In the genomic region with DNA sequence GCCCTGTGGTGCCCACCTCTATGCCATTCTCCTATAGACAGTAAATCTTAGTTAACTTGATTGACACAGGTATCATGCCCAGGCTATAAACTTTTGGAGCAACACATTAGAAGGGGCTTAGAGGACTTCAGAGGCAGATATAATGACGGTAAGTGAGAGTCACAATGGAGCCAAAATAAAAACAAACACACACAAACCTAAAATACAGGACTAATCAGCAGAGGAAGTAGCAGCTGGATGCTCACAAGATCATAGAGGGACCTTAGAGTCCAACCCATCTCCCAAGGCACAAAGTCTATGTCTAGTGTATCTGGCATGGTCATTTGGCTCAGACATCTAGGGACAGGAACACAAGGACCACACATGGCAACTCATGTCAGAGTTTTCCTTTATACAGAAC, we compare ENCODE assay signal across 30 cellular contexts. TPM values are rescaled to one million over a fixed set of nuclear protein-coding genes. Genes with fewer than 3 reads are reported as not detected.
"Had no signal": no experiment of that assay in that cellular context is flagged by ENCODE, and none has a peak within 500 bp of the region (broad histone marks: within the 10 kb centered on the region; RNA-seq: fewer than 3 reads in every experiment).

No MANE protein-coding gene starts in this region.

- DNase-seq: colonic mucosa; effector CD8-positive, alpha-beta T cell; endodermal cell; foreskin fibroblast; gastrocnemius medialis; head of caudate nucleus; kidney; left lung; mesenchymal stem cell; midbrain; naive thymus-derived CD4-positive, alpha-beta T cell; stimulated activated CD4-positive, alpha-beta T cell treated with anti-CD3 and anti-CD28 coated beads, Interleukin-12 subunit alpha, Interleukin-12 subunit beta, amount 100 ng/mL, for 4 hours; stimulated activated CD4-positive, alpha-beta T cell treated with anti-CD3 and anti-CD28 coated beads, Interleukin-1b, Interleukin-23, amount 100 ng/mL, for 48 hours; stimulated activated CD4-positive, alpha-beta T cell treated with anti-CD3 and anti-CD28 coated beads, Interleukin-4, amount 100 ng/mL, for 1 hour; stimulated activated CD8-positive, alpha-beta memory T cell treated with anti-CD3 and anti-CD28 coated beads, Interleukin-4, amount 100 ng/mL, for 48 hours; stimulated activated naive CD4-positive, alpha-beta T cell; stimulated activated naive CD8-positive, alpha-beta T cell treated with anti-CD3 and anti-CD28 coated beads, Interleukin-15, amount 100 ng/mL, for 72 hours; upper lobe of left lung had no signal

- H3K9me3 ChIP-seq: colonic mucosa, gastrocnemius medialis, left lung, suprapubic skin, upper lobe of left lung had no signal

- H3K27ac ChIP-seq: colonic mucosa, epithelial cell of prostate, gastrocnemius medialis, left lung, neural progenitor cell, parathyroid adenoma, suprapubic skin, upper lobe of left lung had no signal

- H3K4me2 ChIP-seq: neural progenitor cell had no signal

- H3K4me1 Mint-ChIP-seq: stimulated activated naive CD8-positive, alpha-beta T cell treated with anti-CD3 and anti-CD28 coated beads, Interleukin-15, amount 100 ng/mL, for 72 hours had no signal

- H3K79me2 ChIP-seq: parathyroid adenoma had no signal

- H2AFZ ChIP-seq: neural progenitor cell, parathyroid adenoma had no signal

- H3K4me3 Mint-ChIP-seq: dendritic cell treated with granulocyte-macrophage colony-stimulating factor and Interleukin-4, amounts not matched to agents 40 ng/mL and 50 ng/mL, for 4 days; endodermal cell; naive thymus-derived CD4-positive, alpha-beta T cell; nephron; neural progenitor cell; stimulated activated naive CD8-positive, alpha-beta T cell treated with anti-CD3 and anti-CD28 coated beads, Interleukin-15, amount 100 ng/mL, for 72 hours had no signal

- ATAC-seq: gastrocnemius medialis, left lung, sciatic nerve had no signal

- H3K9me3 Mint-ChIP-seq: dendritic cell treated with granulocyte-macrophage colony-stimulating factor and Interleukin-4, amounts not matched to agents 40 ng/mL and 50 ng/mL, for 4 days; endodermal cell; nephron; neural progenitor cell; stimulated activated naive CD8-positive, alpha-beta T cell treated with anti-CD3 and anti-CD28 coated beads, Interleukin-15, amount 100 ng/mL, for 72 hours had no signal

- H3K27ac Mint-ChIP-seq: dendritic cell treated with granulocyte-macrophage colony-stimulating factor and Interleukin-4, amounts not matched to agents 40 ng/mL and 50 ng/mL, for 4 days; endodermal cell; naive thymus-derived CD4-positive, alpha-beta T cell; nephron; neural progenitor cell; progenitor cell of endocrine pancreas; stimulated activated naive CD8-positive, alpha-beta T cell treated with anti-CD3 and anti-CD28 coated beads, Interleukin-15, amount 100 ng/mL, for 72 hours had no signal

- H3K9ac ChIP-seq: neural progenitor cell, parathyroid adenoma had no signal

- H3K4me1 ChIP-seq: colonic mucosa, gastrocnemius medialis, left lung had no signal

- H3K36me3 ChIP-seq: colonic mucosa, gastrocnemius medialis, left lung, neural progenitor cell, suprapubic skin, upper lobe of left lung had no signal

- H3K36me3 Mint-ChIP-seq: naive thymus-derived CD4-positive, alpha-beta T cell; neural progenitor cell had no signal

- H3K27me3 ChIP-seq: colonic mucosa, gastrocnemius medialis, left lung, neural progenitor cell, suprapubic skin, upper lobe of left lung had no signal

- H3K4me3 ChIP-seq: colonic mucosa, gastrocnemius medialis, left lung, neural progenitor cell, smooth muscle cell, suprapubic skin, upper lobe of left lung had no signal

RNA-seq across cellular contexts. Expression of a gene that starts 12.3 kb away (rescaled TPM):
- total RNA-seq: colonic mucosa; gastrocnemius medialis; glomerular endothelial cell; kidney; left lung; lung microvascular endothelial cell; mucosa of gallbladder; naive thymus-derived CD4-positive, alpha-beta T cell; smooth muscle cell had no signal

RNA-seq across cellular contexts. Expression of a gene that starts 32.9 kb away (rescaled TPM):
- total RNA-seq: endodermal cell; glomerular endothelial cell; lung microvascular endothelial cell; naive thymus-derived CD4-positive, alpha-beta T cell; progenitor cell of endocrine pancreas; smooth muscle cell had no signal
- polyA plus RNA-seq: naive thymus-derived CD4-positive, alpha-beta T cell had no signal
